1 cellular context compared by ENCODE assay signal in genomic region chr2:7796200-7796563, GRCh38.
TF ChIP-seq lines count a peak whose summit lies in the region.

No MANE protein-coding gene starts in this region.

TF ChIP-seq in H1, 55 proteins besides CTCF, POLR2A, EP300 and RAD21 (continued from another document):
- TF ChIP-seq BRCA1 (IDR thresholded peaks at IDR 0.05; ENCODE audit: low read depth, low read length) (no peak), JUND (IDR thresholded peaks at IDR 0.05; ENCODE audit: low read length) (no peak), BACH1 (IDR thresholded peaks at IDR 0.05; ENCODE audit: low read length) (no peak), USF2 (IDR thresholded peaks at IDR 0.05; ENCODE audit: low read length) (no peak), SAP30 (IDR thresholded peaks at IDR 0.05; ENCODE audit: insufficient read depth, insufficient replicate concordance, low read length) (no peak), SP1 (IDR thresholded peaks at IDR 0.05; ENCODE audit: low read depth, low read length) (no peak)
TF ChIP-seq in H1: peak in this region for 0.
